Comparison of ENCODE assay signal across 18 cellular contexts in the genomic region with DNA sequence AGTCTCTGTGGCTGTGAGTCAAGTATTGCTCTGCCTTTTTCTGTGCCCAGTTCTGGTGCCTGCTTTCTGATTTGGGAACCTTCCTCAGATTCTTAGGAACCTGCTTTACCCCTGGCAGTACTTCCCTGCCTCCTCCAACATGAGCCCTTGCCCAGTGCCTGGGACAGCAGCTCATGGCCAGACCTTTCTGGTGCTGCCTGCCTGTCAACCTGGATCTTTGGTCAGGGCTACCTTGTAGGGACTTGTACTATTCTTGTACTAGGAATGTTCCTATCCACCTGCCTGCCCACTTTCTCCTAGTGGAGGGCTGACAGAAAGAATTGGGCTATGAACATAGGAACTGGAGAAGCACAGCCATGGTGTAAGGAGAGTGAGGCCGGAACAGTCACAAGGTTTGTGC. TPM values are rescaled to one million over a fixed set of nuclear protein-coding genes. Genes with fewer than 3 reads are reported as not detected.
A peak's percentile ranks its signal among the peaks of the same experiment; 100 is the strongest.
DNase-seq lines count a peak whose midpoint lies in the region; ATAC-seq and TF ChIP-seq lines count a peak whose summit lies in the region.
"Had no signal": no experiment of that assay in that cellular context is flagged by ENCODE, and none has a peak within 500 bp of the region (broad histone marks: within the 10 kb centered on the region; RNA-seq: fewer than 3 reads in every experiment).

No MANE protein-coding gene starts in this region.

- intact Hi-C loops in breast epithelium (cut with DNase I; ENCODE audit: low total_unique reads) (no loop called here), mammary epithelial cell (cut with micrococcal nuclease) (no loop called here)

- peak overlapping the region; percentile 33 for H3K27ac Mint-ChIP-seq in progenitor cell of endocrine pancreas
- H3K27ac Mint-ChIP-seq: CD4-positive, alpha-beta memory T cell; GM23338; H9 had no signal

- H3K27ac ChIP-seq in breast epithelium (peak overlapping the region; percentile 14 to 53), mammary epithelial cell (ENCODE audit: insufficient read depth, low read depth, low read length) (no peak overlapping the region), lung (ENCODE audit: low read depth in 1 of 2, low read length in 1 of 2) (no peak overlapping the region)

- H3K27me3 Mint-ChIP-seq in progenitor cell of endocrine pancreas = peaks cover 20% of the 10 kb centered on the region

- H3K36me3 Mint-ChIP-seq in progenitor cell of endocrine pancreas (ENCODE audit: insufficient read depth) = no peaks in the 10 kb centered on the region
- H3K36me3 Mint-ChIP-seq: CD4-positive, alpha-beta memory T cell had no signal

- dilution Hi-C loops in mammary epithelial cell (cut with HindIII; ENCODE audit: low sequenced_read_pairs) = no loop called here

- no peaks in the 10 kb centered on the region for H3K9me3 ChIP-seq in breast epithelium
- H3K9me3 ChIP-seq in mammary epithelial cell (replicated peaks; ENCODE audit: insufficient read depth, low read length) = no peaks in the 10 kb centered on the region
- H3K9me3 ChIP-seq in lung (ENCODE audit: control insufficient read depth in 2 of 2, insufficient read depth in 1 of 2, low read length in 1 of 2) = no peaks in the 10 kb centered on the region

- no peak overlapping the region for H3K9ac ChIP-seq in mammary epithelial cell (ENCODE audit: insufficient read depth, low read length)

- no peak for TF ChIP-seq POLR2A in breast epithelium (IDR thresholded peaks at IDR 0.05)

- H3K4me3 ChIP-seq in breast epithelium (no peak overlapping the region), mammary epithelial cell (replicated peaks in 1 of 3; ENCODE audit: insufficient read depth in 1 of 3, low read depth in 2 of 3, low read length in 3 of 3) (no peak overlapping the region), lung (no peak overlapping the region)
- H3K4me3 ChIP-seq: GM23338 had no signal

- CTCF ChIA-PET in mammary epithelial cell (lab: Charles Lee; ENCODE audit: low non-redundant PET) = no interaction called here

- in situ Hi-C loops in mammary epithelial cell (cut with MboI; ENCODE audit: low sequenced_read_pairs in 2 of 2) = no loop called here

- BruUV-seq in mammary epithelial cell (replicated peaks; lab: Mats Ljungman, UMichigan) = no TSS peak

- H2AFZ ChIP-seq in mammary epithelial cell (ENCODE audit: low read depth, low read length) = no peak overlapping the region
- H2AFZ ChIP-seq: GM23338 had no signal

- DNase-seq in breast epithelium (ENCODE audit: low spot score in 2 of 2) = no peak
- DNase-seq in mammary epithelial cell = no peak
- DNase-seq in lung (ENCODE audit: low spot score) = peak; percentile 24
- no peak for DNase-seq in progenitor cell of endocrine pancreas (ENCODE audit: low spot score, unreplicated experiment)
- DNase-seq in LoVo (ENCODE audit: low spot score) = no peak
- no peak for DNase-seq in NCI-H2029 (lab: John Stamatoyannopoulos, UW)
- DNase-seq: C1 segment of cervical spinal cord; Calu3; CD4-positive, alpha-beta memory T cell; COR-L47; DMS53; DMS79 treated with DMSO at 0.1 percent for 48 hours; GF-D8; H9 had no signal

- TF ChIP-seq CTCF in breast epithelium (IDR thresholded peaks at IDR 0.05) (no peak), mammary epithelial cell (conservative IDR thresholded peaks at IDR 0.05 in 1 of 2, IDR thresholded peaks at IDR 0.05 in 1 of 2; ENCODE audit: extremely low read depth in 1 of 2, insufficient read depth in 1 of 2, low read depth in 1 of 2, low read length in 2 of 2) (no peak), lung (IDR thresholded peaks at IDR 0.05; ENCODE audit: control extremely low read depth, extremely low read depth) (no peak), progenitor cell of endocrine pancreas (IDR thresholded peaks at IDR 0.05; ENCODE audit: unreplicated experiment) (no peak)

- H4K20me1 ChIP-seq in mammary epithelial cell (ENCODE audit: insufficient read depth, low read length) = no peaks in the 10 kb centered on the region

- no peak overlapping the region for H3K4me2 ChIP-seq in mammary epithelial cell (ENCODE audit: insufficient read depth, low read depth, low read length)
- H3K4me2 ChIP-seq: GM23338 had no signal

- ATAC-seq in lung (ENCODE audit: insufficient read depth, low FRiP score) = no peak
- ATAC-seq: GM23338, HCT116 had no signal

- no peaks in the 10 kb centered on the region for H3K79me2 ChIP-seq in mammary epithelial cell (ENCODE audit: insufficient read depth, low read length)

- peaks cover 11% of the 10 kb centered on the region for H3K4me1 Mint-ChIP-seq in progenitor cell of endocrine pancreas (ENCODE audit: low read depth)
- H3K4me1 Mint-ChIP-seq: CD4-positive, alpha-beta memory T cell; GM23338; H9 had no signal

- no peaks in the 10 kb centered on the region for H3K9me3 Mint-ChIP-seq in progenitor cell of endocrine pancreas (ENCODE audit: low read depth)
- H3K9me3 Mint-ChIP-seq: GM23338, H9 had no signal

- 60% methylated on average over 1 of the region's 1 CpG for WGBS in mammary epithelial cell (ENCODE audit: low coverage, missing lambda C conversion rate)
- WGBS in lung, 2 donors = 94 to 96% methylated on average over 1 of the region's 1 CpG

- H3K27me3 ChIP-seq in breast epithelium = no peaks in the 10 kb centered on the region
- no peaks in the 10 kb centered on the region for H3K27me3 ChIP-seq in mammary epithelial cell (ENCODE audit: insufficient read depth, low read length)
- no peaks in the 10 kb centered on the region for H3K27me3 ChIP-seq in lung (ENCODE audit: control insufficient read depth, insufficient read depth)

- no peak overlapping the region for H3K4me3 Mint-ChIP-seq in progenitor cell of endocrine pancreas (ENCODE audit: low read depth)
- H3K4me3 Mint-ChIP-seq: CD4-positive, alpha-beta memory T cell; GM23338; H9 had no signal

- H3K36me3 ChIP-seq in breast epithelium (no peaks in the 10 kb centered on the region), mammary epithelial cell (ENCODE audit: insufficient read depth, low read length) (no peaks in the 10 kb centered on the region), lung (ENCODE audit: control insufficient read depth in 2 of 2, insufficient read depth in 2 of 2, low read length in 2 of 2) (no peaks in the 10 kb centered on the region)

- H3K4me1 ChIP-seq in breast epithelium (no peaks in the 10 kb centered on the region), mammary epithelial cell (ENCODE audit: insufficient read depth, low read length) (no peaks in the 10 kb centered on the region), lung (ENCODE audit: control insufficient read depth in 2 of 2, insufficient read depth in 2 of 2, low read length in 2 of 2) (peaks cover 0 to 2% of the 10 kb centered on the region in 2 donors)

RNA-seq across cellular contexts. Expression of a gene that starts 28.8 kb away (rescaled TPM):
- total RNA-seq in breast epithelium (1 to 10 TPM; 1.8 to 5.9 (median 3.4) TPM), mammary epithelial cell (under 1 TPM in 1 of 2 donors, not detected in 1; 0.24 TPM), lung (1 to 10 TPM; 2.1 to 6.3 TPM), progenitor cell of endocrine pancreas (1.8 and 2.2 TPM in 2 replicates)
- polyA plus RNA-seq in mammary epithelial cell (0.03 TPM), lung (1 to 10 TPM in 1 of 2 donors, under 1 TPM in 1; 0.30 to 2.0 TPM)
- polyA minus RNA-seq in mammary epithelial cell = not detected
- total RNA-seq: A172, G401 had no signal

Comparison
In these comparisons a context has a peak if more than half of its experiments do, and no peak if none do; other contexts are left out.
1. H3K27ac ChIP-seq: peak in breast epithelium (2 of 2); none in mammary epithelial cell (single experiment) and lung (0 of 2).